ENCODE assay signal across 13 cellular contexts in genomic region chr16:84844049-84844350, GRCh38. TPM values are rescaled to one million over a fixed set of nuclear protein-coding genes. Genes with fewer than 3 reads are reported as not detected.
A peak's percentile ranks its signal among the peaks of the same experiment; 100 is the strongest.
DNase-seq lines count a peak whose midpoint lies in the region; ATAC-seq and TF ChIP-seq lines count a peak whose summit lies in the region.
"Had no signal": no experiment of that assay in that cellular context is flagged by ENCODE, and none has a peak within 500 bp of the region (broad histone marks: within the 10 kb centered on the region; RNA-seq: fewer than 3 reads in every experiment).

No MANE protein-coding gene starts in this region.

- H3K4me1 ChIP-seq in gastroesophageal sphincter (peaks cover 0 to 59% (median 27%) of the 10 kb centered on the region in 3 donors), sigmoid colon (peaks cover 0 to 46% (median 44%) of the 10 kb centered on the region in 4 donors), testis (peaks cover 27% of the 10 kb centered on the region)
- H3K4me1 ChIP-seq: adrenal gland had no signal

- intact Hi-C loops in sigmoid colon (cut with DNase I) (no loop called here), testis (cut with DNase I; ENCODE audit: low total_unique reads) (no loop called here)

- DNase-seq in DMS79 treated with DMSO at 0.1 percent for 48 hours (lab: John Stamatoyannopoulos, UW) (peak; percentile 30), NCI-H510A treated with DMSO at 0.1 percent for 48 hours (lab: John Stamatoyannopoulos, UW) (peak; percentile 53), sigmoid colon (peak; percentile 93), testis (no peak)
- DNase-seq in activated CD4-positive, CD25-positive, alpha-beta regulatory T cell treated with anti-CD3 and anti-CD28 coated beads, Interleukin-2, amount 50 U/mL, for 72 hours = no peak
- DNase-seq in stimulated activated naive CD8-positive, alpha-beta T cell treated with anti-CD3 and anti-CD28 coated beads, Interleukin-15, Interleukin-2, amounts not matched to agents 100 U/mL and 50 U/mL, for 24 hours = no peak
- DNase-seq: activated CD8-positive, alpha-beta memory T cell treated with anti-CD3 and anti-CD28 coated beads, Interleukin-2, amount 10 ng/mL, durations not matched to agents 7 days and 5 days; adrenal gland; T1000 had no signal

- ATAC-seq in gastroesophageal sphincter (peak; percentile 29), GM18502 (IDR thresholded peaks at IDR 0.05; ENCODE audit: poor library complexity, unreplicated experiment) (no peak)
- no peak for ATAC-seq in stimulated activated naive CD8-positive, alpha-beta T cell treated with anti-CD3 and anti-CD28 coated beads, Interleukin-15, Interleukin-2, amounts not matched to agents 100 U/mL and 50 U/mL, for 24 hours
- ATAC-seq: activated CD8-positive, alpha-beta memory T cell treated with anti-CD3 and anti-CD28 coated beads, Interleukin-2, amount 10 ng/mL, durations not matched to agents 7 days and 5 days had no signal

- H3K27ac ChIP-seq in gastroesophageal sphincter (peak overlapping the region in 3 of 4 donors; percentile 48 to 92 (median 72)), sigmoid colon (peak overlapping the region; percentile 44 to 100 (median 83)), testis (peak overlapping the region in 1 of 2 donors; percentile 70)

- H3K4me3 ChIP-seq in gastroesophageal sphincter (no peak overlapping the region), sigmoid colon (no peak overlapping the region), testis (no peak overlapping the region)
- H3K4me3 ChIP-seq: adrenal gland, dorsolateral prefrontal cortex, heart right ventricle had no signal

- H3K36me3 ChIP-seq in gastroesophageal sphincter (peaks cover 0 to 88% of the 10 kb centered on the region in 2 donors), sigmoid colon (peaks cover 30 to 90% (median 55%) of the 10 kb centered on the region in 4 donors), testis (ENCODE audit: low read depth, missing control alignments) (no peaks in the 10 kb centered on the region)
- H3K36me3 ChIP-seq: adrenal gland had no signal

- 60% methylated on average over 1 of the region's 5 CpGs; no CpG with 5 or more reads in 1 of the 2 donors for WGBS in gastroesophageal sphincter (ENCODE audit: low coverage in 1 of 2), 2 donors
- 30 to 62% methylated on average over 5 of the region's 5 CpGs for WGBS in sigmoid colon, 2 donors
- 50 to 53% methylated on average over 4 to 5 of the region's 5 CpGs for WGBS in testis, 2 donors

- H3K9me3 ChIP-seq in gastroesophageal sphincter (no peaks in the 10 kb centered on the region), sigmoid colon (no peaks in the 10 kb centered on the region), testis (no peaks in the 10 kb centered on the region)
- H3K9me3 ChIP-seq: adrenal gland, heart right ventricle had no signal

- TF ChIP-seq CTCF in gastroesophageal sphincter (IDR thresholded peaks at IDR 0.05) (no peak), sigmoid colon (IDR thresholded peaks at IDR 0.05) (no peak), testis (IDR thresholded peaks at IDR 0.05) (no peak)

- no peak for TF ChIP-seq EP300 in gastroesophageal sphincter (IDR thresholded peaks at IDR 0.05)
- no peak for TF ChIP-seq EP300 in sigmoid colon (IDR thresholded peaks at IDR 0.05)

- H3K27me3 ChIP-seq in gastroesophageal sphincter (no peaks in the 10 kb centered on the region), sigmoid colon (no peaks in the 10 kb centered on the region), testis (no peaks in the 10 kb centered on the region)
- H3K27me3 ChIP-seq: adrenal gland, dorsolateral prefrontal cortex had no signal

- TF ChIP-seq POLR2A in gastroesophageal sphincter (IDR thresholded peaks at IDR 0.05) (no peak), sigmoid colon (IDR thresholded peaks at IDR 0.05) (no peak), testis (IDR thresholded peaks at IDR 0.05) (no peak)

RNA-seq across cellular contexts. Expression of gene CRISPLD2, which starts 24.2 kb away (rescaled TPM):
- total RNA-seq in gastroesophageal sphincter (100 to 1,000 TPM; 174 to 411 (median 219) TPM), sigmoid colon (100 to 1,000 TPM; 140 to 545 (median 260) TPM), testis (10 to 100 TPM; 47.7 to 59.6 TPM)
- polyA plus RNA-seq in sigmoid colon (10 to 100 TPM in 1 of 3 donors, 1 to 10 TPM in 2; 3.0 to 27.3 (median 6.0) TPM), testis (ENCODE audit: insufficient read depth, low read depth, low replicate concordance) (48.8 TPM)
- total RNA-seq: activated CD8-positive, alpha-beta memory T cell treated with anti-CD3 and anti-CD28 coated beads, Interleukin-2, amount 10 ng/mL, durations not matched to agents 7 days and 5 days had no signal

Comparison
In these comparisons a context has a peak if more than half of its experiments do, and no peak if none do; other contexts are left out.
1. DNase-seq: peak in DMS79 treated with DMSO at 0.1 percent for 48 hours (single experiment), NCI-H510A treated with DMSO at 0.1 percent for 48 hours (single experiment) and sigmoid colon (single experiment); none in testis (single experiment), activated CD4-positive, CD25-positive, alpha-beta regulatory T cell treated with anti-CD3 and anti-CD28 coated beads, Interleukin-2, amount 50 U/mL, for 72 hours (single experiment) and stimulated activated naive CD8-positive, alpha-beta T cell treated with anti-CD3 and anti-CD28 coated beads, Interleukin-15, Interleukin-2, amounts not matched to agents 100 U/mL and 50 U/mL, for 24 hours (single experiment).